Comparison of ENCODE assay signal across 29 cellular contexts in genomic region chr15:33048255-33048654, GRCh38.
A peak's percentile ranks its signal among the peaks of the same experiment; 100 is the strongest.
DNase-seq lines count a peak whose midpoint lies in the region; ATAC-seq and TF ChIP-seq lines count a peak whose summit lies in the region.
"Had no signal": no experiment of that assay in that cellular context is flagged by ENCODE, and none has a peak within 500 bp of the region (broad histone marks: within the 10 kb centered on the region; RNA-seq: fewer than 3 reads in every experiment).

No MANE protein-coding gene starts in this region.

- H3K4me1 ChIP-seq in neural progenitor cell, result no peaks in the 10 kb centered on the region
- H3K4me1 ChIP-seq: heart right ventricle, lower lobe of right lung, vagina had no signal

- H3K79me2 ChIP-seq in neural progenitor cell (ENCODE audit: low read depth), result no peaks in the 10 kb centered on the region

- H3K4me1 Mint-ChIP-seq in neural progenitor cell (no peaks in the 10 kb centered on the region), osteocyte (ENCODE audit: unreplicated experiment) (peaks cover 3% of the 10 kb centered on the region)
- H3K4me1 Mint-ChIP-seq: activated T-helper 17 cell treated with anti-CD3 and anti-CD28 coated beads, Interleukin-2, amount 50 U/mL, for 72 hours; B cell; natural killer cell had no signal

- no peaks in the 10 kb centered on the region for H3K27me3 ChIP-seq in neural progenitor cell
- H3K27me3 ChIP-seq: dorsolateral prefrontal cortex, heart right ventricle, SJCRH30, stomach, vagina had no signal

- H3K36me3 ChIP-seq in neural progenitor cell, result peaks cover 8% of the 10 kb centered on the region
- H3K36me3 ChIP-seq: heart right ventricle, lower lobe of right lung, vagina had no signal

- no peaks in the 10 kb centered on the region for H4K20me1 ChIP-seq in neural progenitor cell (ENCODE audit: low read depth)

- no peak for ATAC-seq in HG02970 (IDR thresholded peaks at IDR 0.05; ENCODE audit: low FRiP score, unreplicated experiment)
- ATAC-seq: activated CD4-positive, alpha-beta T cell treated with anti-CD3 and anti-CD28 coated beads for 36 hours; activated CD8-positive, alpha-beta T cell treated with anti-CD3 and anti-CD28 coated beads for 36 hours; activated T-helper 17 cell treated with anti-CD3 and anti-CD28 coated beads, Interleukin-2, amount 50 U/mL, for 72 hours; heart right ventricle; lower lobe of right lung; natural killer cell; Panc1 had no signal

- peaks cover 41% of the 10 kb centered on the region for H3K9me3 Mint-ChIP-seq in neural progenitor cell
- H3K9me3 Mint-ChIP-seq in osteocyte (ENCODE audit: unreplicated experiment), result peaks cover 26% of the 10 kb centered on the region
- H3K9me3 Mint-ChIP-seq: natural killer cell had no signal

- no peaks in the 10 kb centered on the region for H3K36me3 Mint-ChIP-seq in neural progenitor cell
- H3K36me3 Mint-ChIP-seq in osteocyte (ENCODE audit: unreplicated experiment), result peaks cover 12% of the 10 kb centered on the region

- peaks cover 24% of the 10 kb centered on the region for H3K9me3 ChIP-seq in neural progenitor cell (ENCODE audit: low read depth)
- H3K9me3 ChIP-seq: vagina had no signal

- TF ChIP-seq CTCF in neural progenitor cell (IDR thresholded peaks at IDR 0.05), result no peak
- no peak for TF ChIP-seq CTCF in osteocyte (IDR thresholded peaks at IDR 0.05)

- H3K27ac Mint-ChIP-seq in neural progenitor cell (no peak overlapping the region), osteocyte (ENCODE audit: unreplicated experiment) (no peak overlapping the region)
- H3K27ac Mint-ChIP-seq: activated CD4-positive, alpha-beta T cell treated with anti-CD3 and anti-CD28 coated beads for 36 hours; activated CD8-positive, alpha-beta T cell treated with anti-CD3 and anti-CD28 coated beads for 36 hours; activated naive CD4-positive, alpha-beta T cell treated with anti-CD3 and anti-CD28 coated beads, Interleukin-2, amount 50 U/mL, for 24 hours; activated T-helper 17 cell treated with anti-CD3 and anti-CD28 coated beads, Interleukin-2, amount 50 U/mL, for 72 hours; B cell; CD8-positive, alpha-beta memory T cell; natural killer cell had no signal

- H3K4me2 ChIP-seq in neural progenitor cell, result no peak overlapping the region

- H3K4me3 ChIP-seq in neural progenitor cell, result no peak overlapping the region
- H3K4me3 ChIP-seq: dorsolateral prefrontal cortex, heart right ventricle, lower lobe of right lung, SJCRH30, stomach, vagina had no signal

- peak; percentile 1 for DNase-seq in NCI-H2171 treated with DMSO at 0.1 percent for 48 hours (lab: John Stamatoyannopoulos, UW)
- DNase-seq in NCI-H2171 (lab: John Stamatoyannopoulos, UW), result no peak
- DNase-seq in LHCN-M2 (ENCODE audit: low read depth), result peak; percentile 64
- DNase-seq in RPMI7951 (ENCODE audit: low read depth), result peak; percentile 37
- peak; percentile 45 for DNase-seq in neural progenitor cell (ENCODE audit: low spot score)
- DNase-seq in osteocyte (ENCODE audit: extremely low spot score, unreplicated experiment), result no peak
- DNase-seq in SHP77 (lab: John Stamatoyannopoulos, UW), result no peak
- DNase-seq: activated CD4-positive, alpha-beta T cell treated with anti-CD3 and anti-CD28 coated beads for 36 hours; activated CD8-positive, alpha-beta T cell treated with anti-CD3 and anti-CD28 coated beads for 36 hours; amniotic stem cell; CD8-positive, alpha-beta memory T cell; dorsolateral prefrontal cortex; heart right ventricle; kidney glomerular epithelial cell; lower lobe of right lung; natural killer cell; NCI-H524; NK-92 treated with Interleukin-12 subunit alpha and Interleukin-12 subunit beta, amount 100 ng/mL, for 24 hours; stimulated activated CD4-positive, alpha-beta T cell treated with anti-CD3 and anti-CD28 coated beads, Interleukin-4, amount 100 ng/mL, for 1 hour; stomach; T1000 had no signal

- peaks cover 2% of the 10 kb centered on the region for H3K27me3 Mint-ChIP-seq in neural progenitor cell (ENCODE audit: insufficient read depth, low read depth)
- no peaks in the 10 kb centered on the region for H3K27me3 Mint-ChIP-seq in osteocyte (ENCODE audit: unreplicated experiment)
- H3K27me3 Mint-ChIP-seq: activated CD4-positive, alpha-beta T cell treated with anti-CD3 and anti-CD28 coated beads for 36 hours; activated CD8-positive, alpha-beta T cell treated with anti-CD3 and anti-CD28 coated beads for 36 hours; activated naive CD4-positive, alpha-beta T cell treated with anti-CD3 and anti-CD28 coated beads, Interleukin-2, amount 50 U/mL, for 24 hours; activated T-helper 17 cell treated with anti-CD3 and anti-CD28 coated beads, Interleukin-2, amount 50 U/mL, for 72 hours; CD8-positive, alpha-beta memory T cell had no signal

- no peak overlapping the region for H3K27ac ChIP-seq in neural progenitor cell
- H3K27ac ChIP-seq: dorsolateral prefrontal cortex, heart right ventricle, lower lobe of right lung, SJCRH30, stomach, vagina, VCaP had no signal

- H2AFZ ChIP-seq in neural progenitor cell (replicated peaks), result no peak overlapping the region

- no peak overlapping the region for H3K9ac ChIP-seq in neural progenitor cell

- no peaks in the 10 kb centered on the region for H3F3A ChIP-seq in neural progenitor cell (ENCODE audit: low read depth)

- no peak overlapping the region for H3K4me3 Mint-ChIP-seq in neural progenitor cell
- H3K4me3 Mint-ChIP-seq in osteocyte (ENCODE audit: unreplicated experiment), result no peak overlapping the region
- H3K4me3 Mint-ChIP-seq: activated CD4-positive, alpha-beta T cell treated with anti-CD3 and anti-CD28 coated beads for 36 hours; activated CD8-positive, alpha-beta T cell treated with anti-CD3 and anti-CD28 coated beads for 36 hours; activated naive CD4-positive, alpha-beta T cell treated with anti-CD3 and anti-CD28 coated beads, Interleukin-2, amount 50 U/mL, for 24 hours; activated T-helper 17 cell treated with anti-CD3 and anti-CD28 coated beads, Interleukin-2, amount 50 U/mL, for 72 hours; B cell; CD8-positive, alpha-beta memory T cell; natural killer cell had no signal

Comparison
In these comparisons a context has a peak if more than half of its experiments do, and no peak if none do; other contexts are left out.
1. DNase-seq: peak in NCI-H2171 treated with DMSO at 0.1 percent for 48 hours (single experiment), LHCN-M2 (single experiment), RPMI7951 (single experiment) and neural progenitor cell (single experiment); none in NCI-H2171 (single experiment), osteocyte (single experiment) and SHP77 (0 of 2).